25 cellular contexts compared by ENCODE assay signal in genomic region chr11:12414641-12415040, GRCh38. TPM values are rescaled to one million over a fixed set of nuclear protein-coding genes. Genes with fewer than 3 reads are reported as not detected.
DNase-seq lines count a peak whose midpoint lies in the region; ATAC-seq and TF ChIP-seq lines count a peak whose summit lies in the region.
"Had no signal": no experiment of that assay in that cellular context is flagged by ENCODE, and none has a peak within 500 bp of the region (broad histone marks: within the 10 kb centered on the region; RNA-seq: fewer than 3 reads in every experiment).

No MANE protein-coding gene starts in this region.

- H4K8ac ChIP-seq in neuronal stem cell (ENCODE audit: low read depth, low read length), result no peak overlapping the region

- H3K4ac ChIP-seq in neuronal stem cell (ENCODE audit: low read length), result no peak overlapping the region

- H3K4me1 ChIP-seq in neuronal stem cell (ENCODE audit: control insufficient read depth in 2 of 2, insufficient read depth in 1 of 2, low read depth in 1 of 2, low read length in 2 of 2) (peaks cover 0 to 6% of the 10 kb centered on the region in 2 donors), uterus (peaks cover 5 to 18% of the 10 kb centered on the region in 2 donors)

- no peak overlapping the region for H3K9ac ChIP-seq in neuronal stem cell (ENCODE audit: low read depth, low read length, poor library complexity)

- H2BK5ac ChIP-seq in neuronal stem cell (ENCODE audit: low read length), result no peak overlapping the region

- H3K27ac ChIP-seq in neuronal stem cell (replicated peaks; ENCODE audit: low read length) (no peak overlapping the region), uterus (peak overlapping the region; percentile 89 to 94)
- H3K27ac ChIP-seq: lower lobe of right lung, upper lobe of right lung had no signal

- H3K79me1 ChIP-seq in neuronal stem cell (ENCODE audit: low read depth, low read length), result no peaks in the 10 kb centered on the region

- no peaks in the 10 kb centered on the region for H3K9me3 ChIP-seq in neuronal stem cell (replicated peaks in 1 of 2; ENCODE audit: control insufficient read depth in 2 of 2, insufficient read depth in 1 of 2, low read depth in 1 of 2, low read length in 2 of 2)
- no peaks in the 10 kb centered on the region for H3K9me3 ChIP-seq in uterus
- H3K9me3 ChIP-seq: BE2C, lower lobe of right lung, upper lobe of right lung had no signal

- TF ChIP-seq CTCF in uterus (IDR thresholded peaks at IDR 0.05), result no peak

- WGBS in neuronal stem cell (ENCODE audit: extremely low coverage in 2 of 2, insufficient read length in 2 of 2, insufficient replicate concordance in 1 of 2), 2 donors, result no CpG with 5 or more reads among the region's 6 CpGs

- no peak overlapping the region for H2AK5ac ChIP-seq in neuronal stem cell (ENCODE audit: low read depth, low read length)

- no peak overlapping the region for H2BK15ac ChIP-seq in neuronal stem cell (ENCODE audit: low read length)

- no peak overlapping the region for H2AFZ ChIP-seq in neuronal stem cell (ENCODE audit: low read length)

- no peak overlapping the region for H2BK120ac ChIP-seq in neuronal stem cell (ENCODE audit: low read depth, low read length)

- peak overlapping the region; percentile 13 for H3K18ac ChIP-seq in neuronal stem cell (ENCODE audit: low read length)

- no peaks in the 10 kb centered on the region for H3K27me3 ChIP-seq in neuronal stem cell (ENCODE audit: control insufficient read depth in 3 of 3, insufficient read depth in 3 of 3, low read depth in 1 of 3, low read length in 3 of 3)
- H3K27me3 ChIP-seq in uterus, result no peaks in the 10 kb centered on the region
- H3K27me3 ChIP-seq: BE2C, upper lobe of right lung had no signal

- no peak overlapping the region for H3K23ac ChIP-seq in neuronal stem cell (ENCODE audit: low read depth, low read length, poor library complexity)

- H3K36me3 ChIP-seq in neuronal stem cell (replicated peaks in 1 of 2; ENCODE audit: control insufficient read depth in 2 of 2, insufficient read depth in 2 of 2, low read length in 2 of 2), result no peaks in the 10 kb centered on the region
- no peaks in the 10 kb centered on the region for H3K36me3 ChIP-seq in uterus
- H3K36me3 ChIP-seq: BE2C, lower lobe of right lung, upper lobe of right lung had no signal

- no peak for TF ChIP-seq POLR2A in uterus (IDR thresholded peaks at IDR 0.05)

- H3K14ac ChIP-seq in neuronal stem cell (ENCODE audit: low read length), result no peak overlapping the region

- no peak overlapping the region for H3K4me2 ChIP-seq in neuronal stem cell (ENCODE audit: insufficient read depth, low read length, poor library complexity, severe bottlenecking)

- H4K91ac ChIP-seq in neuronal stem cell (ENCODE audit: low read depth, low read length, poor library complexity), result no peak overlapping the region

- intact Hi-C loops in uterus (cut with DNase I; ENCODE audit: low total_unique reads), result no loop called here

- no peak overlapping the region for H2BK12ac ChIP-seq in neuronal stem cell (ENCODE audit: low read length)

- no peak overlapping the region for H3K4me3 ChIP-seq in neuronal stem cell (ENCODE audit: low read length in 2 of 2)
- H3K4me3 ChIP-seq in uterus, result no peak overlapping the region
- H3K4me3 ChIP-seq: dorsolateral prefrontal cortex, GM12878, lower lobe of right lung, upper lobe of right lung had no signal

- DNase-seq in SK-N-DZ (ENCODE audit: low spot score) (peak; percentile 28), fibroblast of gingiva (ENCODE audit: low read depth) (peak; percentile 42), neuronal stem cell (ENCODE audit: low spot score) (no peak), uterus (no peak), T-helper 1 cell (no peak)
- no peak for DNase-seq in stimulated activated CD4-positive, alpha-beta T cell treated with anti-CD3 and anti-CD28 coated beads, Interleukin-2, amount 100 ng/mL, for 24 hours
- DNase-seq: activated B cell treated with CpG ODN at 0.5 μM for 24 hours; activated CD8-positive, alpha-beta memory T cell treated with anti-CD3 and anti-CD28 coated beads for 24 hours; activated naive CD8-positive, alpha-beta T cell treated with anti-CD3 and anti-CD28 coated beads, Interleukin-2, amount 10 ng/mL, durations not matched to agents 7 days and 5 days; BE2C; dorsolateral prefrontal cortex; GDM1; hippocampal formation; islet precursor cell; lower lobe of right lung; NCI-H1436; NCI-H2171; OCI-M1; stimulated activated CD4-positive, alpha-beta T cell treated with anti-CD3 and anti-CD28 coated beads, Interleukin-15, amount 100 ng/mL, for 24 hours; stimulated activated naive B cell treated with anti-CD40 and anti-IgM and Interleukin-4, amounts not matched to agents 10 μg/mL and 1 μg/mL and 100 μg/mL, for 72 hours; upper lobe of right lung had no signal

- no peak for ATAC-seq in GM19467 (IDR thresholded peaks at IDR 0.05; ENCODE audit: unreplicated experiment)
- ATAC-seq: GM12878; HepG2; lower lobe of right lung; natural killer cell treated with Interleukin-12 subunit alpha and Interleukin-12 subunit beta and Interleukin-15 and Interleukin-18, amount 100 ng/mL, for 72 hours; stimulated activated naive B cell treated with anti-CD40 and anti-IgM and Interleukin-4, amounts not matched to agents 10 μg/mL and 1 μg/mL and 100 μg/mL, for 72 hours; upper lobe of right lung had no signal

RNA-seq across cellular contexts. Expression of gene PARVA, which starts 37.3 kb away (rescaled TPM):
- 63.4 and 64.4 TPM in 2 replicates for polyA plus RNA-seq in SK-N-DZ (2014; cell fraction: cytosol; rRNA removed)
- polyA plus RNA-seq in SK-N-DZ (2014; cell fraction: nucleus; rRNA removed), result 26.6 and 30.5 TPM in 2 replicates
- 15.6 TPM for polyA plus RNA-seq in neuronal stem cell (2013, experiment 1 of 2)
- polyA plus RNA-seq in neuronal stem cell (2013, experiment 2 of 2), result 15.7 TPM
- 100 to 1,000 TPM in 1 of 4 donors, 10 to 100 TPM in 3; 52.9 to 188 (median 66.5) TPM for total RNA-seq in uterus
- total RNA-seq: activated B cell treated with CpG ODN at 0.5 μM for 24 hours; natural killer cell treated with Interleukin-12 subunit alpha and Interleukin-12 subunit beta and Interleukin-15 and Interleukin-18, amount 100 ng/mL, for 72 hours had no signal

Comparison
In these comparisons a context has a peak if more than half of its experiments do, and no peak if none do; other contexts are left out.
1. DNase-seq: peak in SK-N-DZ (single experiment) and fibroblast of gingiva (single experiment); none in neuronal stem cell (single experiment), uterus (0 of 2), stimulated activated CD4-positive, alpha-beta T cell treated with anti-CD3 and anti-CD28 coated beads, Interleukin-2, amount 100 ng/mL, for 24 hours (0 of 2) and T-helper 1 cell (0 of 5).